ENCODE assay signal across 8 cellular contexts in the genomic region with DNA sequence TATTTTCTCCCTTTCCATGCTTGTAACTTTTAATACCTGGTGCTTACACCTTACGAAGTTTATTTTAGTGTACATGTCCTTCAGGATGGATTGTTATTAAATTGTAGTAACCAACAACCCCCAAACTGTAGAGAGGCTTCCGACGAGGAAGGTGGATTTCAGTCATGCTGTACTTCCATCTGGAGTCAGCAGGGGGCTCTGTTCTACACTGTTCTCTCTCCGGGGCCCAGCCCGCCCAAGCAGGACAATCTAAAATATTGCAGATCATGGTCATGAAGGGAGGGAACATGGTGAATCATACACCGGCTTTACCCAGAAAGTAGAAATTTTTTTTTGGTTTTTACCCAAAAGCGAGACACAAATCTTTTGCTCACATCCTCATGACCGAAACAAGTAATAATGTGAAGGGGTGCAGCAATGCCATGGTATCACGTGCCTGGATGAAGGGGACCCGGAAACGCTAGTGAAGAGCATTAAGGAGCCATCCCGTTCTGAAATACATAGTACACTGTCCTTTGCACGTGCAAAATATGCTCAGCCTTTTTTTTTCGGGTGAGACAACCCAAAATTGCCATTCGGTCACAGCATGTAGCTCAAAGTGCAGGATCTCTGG.
DNase-seq lines count a peak whose midpoint lies in the region; ATAC-seq, FAIRE-seq and TF ChIP-seq lines count a peak whose summit lies in the region.

No MANE protein-coding gene starts in this region.

- no peak overlapping the region for H3K9ac ChIP-seq in PC-3 (ENCODE audit: low read length)

- WGBS in testis, 2 donors, result 35 to 42% methylated on average over 15 of the region's 15 CpGs

- H3K27me3 ChIP-seq in PC-3 (ENCODE audit: low read length), result no peaks in the 10 kb centered on the region
- H3K27me3 ChIP-seq in testis, result no peaks in the 10 kb centered on the region

- H3K4me2 ChIP-seq in PC-3 (ENCODE audit: low read length), result no peak overlapping the region

- H3K27ac ChIP-seq in PC-3 (ENCODE audit: low read length) (no peak overlapping the region), testis (no peak overlapping the region)

- intact Hi-C loops in PC-3 (cut with micrococcal nuclease) (loop anchor here (1.0 to 10.0 kb wide), 10 partner anchors 183 to 1281 kb away; no protein-coding TSS in a partner anchor), testis (cut with DNase I; ENCODE audit: low total_unique reads) (loop anchor here (5.0 kb wide), 1 partner anchor 885 kb away; a partner anchor contains a TSS)

- CTCF ChIA-PET in PC-3 (lab: Charles Lee), result no interaction called here

- H3K9me3 ChIP-seq in PC-3 (ENCODE audit: low read length) (no peaks in the 10 kb centered on the region), testis (no peaks in the 10 kb centered on the region)

- TF ChIP-seq POLR2A in testis (IDR thresholded peaks at IDR 0.05), result no peak

- H3K4me3 ChIP-seq in PC-3 (ENCODE audit: low read length), result no peak overlapping the region
- no peak overlapping the region for H3K4me3 ChIP-seq in testis

- no peaks in the 10 kb centered on the region for H3K79me2 ChIP-seq in PC-3 (ENCODE audit: low read length)

- peak; percentile 95 for TF ChIP-seq CTCF in PC-3 (conservative IDR thresholded peaks at IDR 0.05; ENCODE audit: low read depth, low read length)
- TF ChIP-seq CTCF in testis (IDR thresholded peaks at IDR 0.05), result peak; percentile 77 to 88 (median 86)

- no peaks in the 10 kb centered on the region for H4K20me1 ChIP-seq in PC-3 (ENCODE audit: low read length)

- H2AFZ ChIP-seq in PC-3 (ENCODE audit: low read length), result peak overlapping the region; percentile 44; the same call in 1 of the 2 replicates

- DNase-seq in CD1c-positive myeloid dendritic cell (ENCODE audit: extremely low spot score) (peak; percentile 65), GM19239 (ENCODE audit: insufficient read length, low spot score) (peak; percentile 16), PC-3 (peak; percentile 84), foreskin melanocyte (peak; percentile 28), occipital lobe (lab: John Stamatoyannopoulos, UW) (peak; percentile 25), testis (peak; percentile 89)

- no peak overlapping the region for H3K27ac Mint-ChIP-seq in activated T-helper 17 cell treated with anti-CD3 and anti-CD28 coated beads, Interleukin-2, amount 50 U/mL, for 72 hours

- POLR2A ChIA-PET in PC-3 (lab: Charles Lee; ENCODE audit: unreplicated experiment), result no interaction called here

- no peaks in the 10 kb centered on the region for H3K9me2 ChIP-seq in PC-3 (replicated peaks; ENCODE audit: low read length)

- H3K27me3 Mint-ChIP-seq in activated T-helper 17 cell treated with anti-CD3 and anti-CD28 coated beads, Interleukin-2, amount 50 U/mL, for 72 hours, result peaks cover 16% of the 10 kb centered on the region

- H3K36me3 Mint-ChIP-seq in activated T-helper 17 cell treated with anti-CD3 and anti-CD28 coated beads, Interleukin-2, amount 50 U/mL, for 72 hours (ENCODE audit: low read depth), result no peaks in the 10 kb centered on the region

- no TSS peak for BruUV-seq in PC-3 (replicated peaks; lab: Mats Ljungman, UMichigan)

- H3K4me3 Mint-ChIP-seq in activated T-helper 17 cell treated with anti-CD3 and anti-CD28 coated beads, Interleukin-2, amount 50 U/mL, for 72 hours, result no peak overlapping the region

- H3K4me1 ChIP-seq in PC-3 (ENCODE audit: insufficient read depth, low read length) (peaks cover 5% of the 10 kb centered on the region; the same call in 1 of the 2 replicates), testis (no peaks in the 10 kb centered on the region)

- H3K36me3 ChIP-seq in PC-3 (ENCODE audit: low read depth, low read length), result no peaks in the 10 kb centered on the region
- no peaks in the 10 kb centered on the region for H3K36me3 ChIP-seq in testis (ENCODE audit: low read depth, missing control alignments)

- H3K9me3 Mint-ChIP-seq in activated T-helper 17 cell treated with anti-CD3 and anti-CD28 coated beads, Interleukin-2, amount 50 U/mL, for 72 hours, result no peaks in the 10 kb centered on the region

- no peaks in the 10 kb centered on the region for H3K4me1 Mint-ChIP-seq in activated T-helper 17 cell treated with anti-CD3 and anti-CD28 coated beads, Interleukin-2, amount 50 U/mL, for 72 hours

- H3F3A ChIP-seq in PC-3 (ENCODE audit: low read length, unreplicated experiment), result no peaks in the 10 kb centered on the region

- peak; percentile 64 for FAIRE-seq in GM19239 (lab: Jason Lieb, UNC)

- peak; percentile 89 for ATAC-seq in HG03378 (IDR thresholded peaks at IDR 0.05; ENCODE audit: unreplicated experiment)
- ATAC-seq in PC-3, result peak; percentile 79
- ATAC-seq in activated T-helper 17 cell treated with anti-CD3 and anti-CD28 coated beads, Interleukin-2, amount 50 U/mL, for 72 hours (replicated peaks), result peak; percentile 72

Comparison
In these comparisons a context has a peak if more than half of its experiments do, and no peak if none do; other contexts are left out.
1. DNase-seq: peak in every context shown above with its lines; median percentile 89 in testis; 84 in PC-3; 65 in CD1c-positive myeloid dendritic cell; 28 in foreskin melanocyte; 25 in occipital lobe; 16 in GM19239.